Comparison of ENCODE assay signal across 8 cellular contexts in the genomic region with DNA sequence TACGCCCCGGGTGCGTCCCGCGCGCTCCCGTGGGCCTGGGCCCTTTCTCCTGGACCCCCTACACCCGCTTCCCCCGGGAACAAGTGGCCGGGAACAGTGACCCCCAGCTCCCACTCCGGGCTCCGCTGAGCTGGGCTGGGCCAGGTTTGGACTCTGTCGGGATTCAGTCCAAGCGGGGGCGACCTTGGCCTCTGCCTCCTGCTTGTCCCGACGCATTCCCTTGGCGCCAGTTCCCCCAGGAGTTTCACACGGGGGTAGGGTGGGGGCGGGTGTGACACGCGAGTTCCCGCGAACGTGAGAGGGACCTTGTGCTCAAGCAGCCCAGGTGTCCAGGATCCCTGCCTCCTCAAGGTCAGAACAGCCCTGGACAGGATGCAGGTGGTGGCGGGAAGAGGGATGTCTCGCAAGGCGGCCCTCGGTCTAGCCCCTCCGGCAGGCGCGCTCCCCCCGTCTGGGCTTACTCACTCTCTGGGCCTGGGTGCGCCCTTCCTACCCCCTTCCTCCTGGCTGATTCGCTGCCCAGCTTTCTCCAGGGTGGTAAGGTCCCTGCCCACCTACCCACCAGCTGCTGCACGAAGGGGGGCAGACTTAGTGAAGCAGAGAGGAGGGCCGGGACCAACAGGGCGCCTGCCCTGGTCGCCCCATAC. TPM values are rescaled to one million over a fixed set of nuclear protein-coding genes. Genes with fewer than 3 reads are reported as not detected.
A peak's percentile ranks its signal among the peaks of the same experiment; 100 is the strongest.
DNase-seq lines count a peak whose midpoint lies in the region; ATAC-seq and TF ChIP-seq lines count a peak whose summit lies in the region.

No MANE protein-coding gene starts in this region.

- H3K9me3 ChIP-seq in ascending aorta: no peaks in the 10 kb centered on the region
- H3K9me3 ChIP-seq in subcutaneous abdominal adipose tissue (ENCODE audit: control insufficient read depth in 5 of 5, low read length in 5 of 5): no peaks in the 10 kb centered on the region

- peak overlapping the region in 4 of 5 donors; percentile 16 to 86 (median 76) for H3K9ac ChIP-seq in subcutaneous abdominal adipose tissue (ENCODE audit: low read length in 5 of 5)

- H3K4me3 ChIP-seq in ascending aorta (peak overlapping the region; percentile 65 to 91), kidney epithelial cell (ENCODE audit: low read depth, low read length) (peak overlapping the region; percentile 86), subcutaneous abdominal adipose tissue (ENCODE audit: low read depth in 1 of 5, low read length in 5 of 5) (peak overlapping the region; percentile 22 to 86 (median 72))

- H3K27me3 ChIP-seq in ascending aorta: no peaks in the 10 kb centered on the region
- no peaks in the 10 kb centered on the region for H3K27me3 ChIP-seq in kidney epithelial cell (ENCODE audit: control insufficient read depth, insufficient read depth, low read length)
- H3K27me3 ChIP-seq in subcutaneous abdominal adipose tissue (ENCODE audit: control insufficient read depth in 5 of 5, insufficient read depth in 4 of 5, low read length in 5 of 5): peaks cover 0 to 12% (median 3%) of the 10 kb centered on the region in 5 donors

- TF ChIP-seq CTCF in ascending aorta (IDR thresholded peaks at IDR 0.05) (no peak), kidney epithelial cell (IDR thresholded peaks at IDR 0.05; ENCODE audit: insufficient read depth, low read length, poor library complexity, severe bottlenecking) (no peak)

- peak; percentile 73 for DNase-seq in activated effector memory CD4-positive, alpha-beta T cell treated with anti-CD3 and anti-CD28 coated beads, Interleukin-2, amount 50 U/mL, for 16 hours
- no peak for DNase-seq in activated effector memory CD4-positive, alpha-beta T cell treated with Interleukin-2 at 50 U/mL for 16 hours
- DNase-seq in ascending aorta (ENCODE audit: low spot score in 2 of 2): peak in 1 of 2 donors; percentile 88
- no peak for DNase-seq in kidney epithelial cell (ENCODE audit: low read depth)

- H3K36me3 ChIP-seq in ascending aorta (peaks cover 23 to 27% of the 10 kb centered on the region in 2 donors), kidney epithelial cell (ENCODE audit: control insufficient read depth, insufficient read depth, low read length) (no peaks in the 10 kb centered on the region), subcutaneous abdominal adipose tissue (ENCODE audit: control insufficient read depth in 5 of 5, insufficient read depth in 5 of 5, low read length in 5 of 5) (peaks cover 0 to 9% (median 6%) of the 10 kb centered on the region in 5 donors)

- peaks cover 16 to 42% of the 10 kb centered on the region in 2 donors for H3K4me1 ChIP-seq in ascending aorta
- H3K4me1 ChIP-seq in subcutaneous abdominal adipose tissue (ENCODE audit: control insufficient read depth in 5 of 5, insufficient read depth in 5 of 5, low read length in 5 of 5): peaks cover 5 to 58% (median 49%) of the 10 kb centered on the region in 5 donors

- H3K27ac ChIP-seq in ascending aorta: peak overlapping the region; percentile 96 to 99
- peak overlapping the region; percentile 77 for H3K27ac ChIP-seq in subcutaneous abdominal adipose tissue (ENCODE audit: low read depth, low read length)

- ATAC-seq in GM19035 (IDR thresholded peaks at IDR 0.05; ENCODE audit: unreplicated experiment) (no peak), GM21367 (IDR thresholded peaks at IDR 0.05; ENCODE audit: unreplicated experiment) (no peak), HG02938 (IDR thresholded peaks at IDR 0.05; ENCODE audit: unreplicated experiment) (no peak)

- intact Hi-C loops in ascending aorta (cut with DNase I): loop anchor here (2.0 to 10.0 kb wide), 3 partner anchors 15 to 231 kb away; a partner anchor contains a TSS

RNA-seq across cellular contexts. Expression of a gene that starts 0.8 kb away (rescaled TPM):
- 665 TPM for total RNA-seq in ascending aorta
- 101 and 128 TPM in 2 replicates for total RNA-seq in kidney epithelial cell

RNA-seq across cellular contexts. Expression of a gene that starts 11.3 kb away (rescaled TPM):
- total RNA-seq in ascending aorta: 106 TPM
- 2.0 and 11.1 TPM in 2 replicates for total RNA-seq in kidney epithelial cell

RNA-seq across cellular contexts. Expression of a gene that starts 15.7 kb away (rescaled TPM):
- 12.7 TPM for total RNA-seq in ascending aorta
- 7.1 and 7.5 TPM in 2 replicates for total RNA-seq in kidney epithelial cell

RNA-seq across cellular contexts. Expression of a gene that starts 51.0 kb away (rescaled TPM):
- total RNA-seq in ascending aorta: 34.6 TPM
- 10.1 and 13.4 TPM in 2 replicates for total RNA-seq in kidney epithelial cell

RNA-seq across cellular contexts. Expression of a gene that starts 55.8 kb away (rescaled TPM):
- 118 TPM for total RNA-seq in ascending aorta
- total RNA-seq in kidney epithelial cell: 68.3 and 75.0 TPM in 2 replicates
